In genomic region chr13:27643334-27644158, GRCh38 we compare ENCODE assay signal across 19 cellular contexts. TPM values are rescaled to one million over a fixed set of nuclear protein-coding genes. Genes with fewer than 3 reads are reported as not detected.
DNase-seq lines count a peak whose midpoint lies in the region; ATAC-seq and TF ChIP-seq lines count a peak whose summit lies in the region.
"Had no signal": no experiment of that assay in that cellular context is flagged by ENCODE, and none has a peak within 500 bp of the region (broad histone marks: within the 10 kb centered on the region; RNA-seq: fewer than 3 reads in every experiment).

No MANE protein-coding gene starts in this region.

- WGBS in spleen, 5 donors, result 76 to 81% (median 81%) methylated on average over 5 of the region's 5 CpGs

- H3K4me1 ChIP-seq in RWPE2 (ENCODE audit: insufficient read depth, poor library complexity, severe bottlenecking) (peaks cover 45% of the 10 kb centered on the region), spleen (peaks cover 0 to 43% (median 15%) of the 10 kb centered on the region in 6 donors)

- TF ChIP-seq CTCF in AG10803 (conservative IDR thresholded peaks at IDR 0.05; ENCODE audit: low read length) (no peak), RWPE2 (IDR thresholded peaks at IDR 0.05; ENCODE audit: poor library complexity, severe bottlenecking) (no peak), nephron (IDR thresholded peaks at IDR 0.05; ENCODE audit: unreplicated experiment in 3 of 3) (no peak), spleen (IDR thresholded peaks at IDR 0.05 in 8 of 11, conservative IDR thresholded peaks at IDR 0.05 in 3 of 11) (no peak)

- H3K36me3 ChIP-seq in RWPE2 (ENCODE audit: low read depth) (peaks cover 24% of the 10 kb centered on the region), spleen (peaks cover 0 to 6% (median 4%) of the 10 kb centered on the region in 6 donors)
- H3K36me3 ChIP-seq: HAP-1 had no signal

- intact Hi-C loops in spleen (cut with DNase I; ENCODE audit: low total_unique reads), result no loop called here

- H3K27ac ChIP-seq in RWPE2 (ENCODE audit: poor library complexity, severe bottlenecking) (peak overlapping the region; percentile 58), spleen (no peak overlapping the region)

- H3K36me3 Mint-ChIP-seq in nephron (ENCODE audit: low read depth) (peaks cover 15% of the 10 kb centered on the region), immature natural killer cell (peaks cover 3 to 9% (median 5%) of the 10 kb centered on the region in 3 donors)

- H3K4me3 ChIP-seq in AG10803 (ENCODE audit: low read length), result no peak overlapping the region
- H3K4me3 ChIP-seq in RWPE2 (ENCODE audit: severe bottlenecking), result no peak overlapping the region
- H3K4me3 ChIP-seq in spleen, result no peak overlapping the region
- H3K4me3 ChIP-seq: HAP-1 had no signal

- no peak overlapping the region for H3K4me3 Mint-ChIP-seq in nephron
- H3K4me3 Mint-ChIP-seq in immature natural killer cell, result no peak overlapping the region
- H3K4me3 Mint-ChIP-seq: activated CD4-positive, alpha-beta memory T cell treated with anti-CD3 and anti-CD28 coated beads for 36 hours; activated naive CD8-positive, alpha-beta T cell treated with anti-CD3 and anti-CD28 coated beads, Interleukin-2, amount 10 ng/mL, durations not matched to agents 7 days and 5 days; stimulated activated naive CD8-positive, alpha-beta T cell treated with anti-CD3 and anti-CD28 coated beads, Interleukin-15, Interleukin-2, amounts not matched to agents 100 ng/mL and 50 ng/mL, for 24 hours; T-cell had no signal

- no peak for ATAC-seq in RWPE2 (ENCODE audit: low read depth)
- no peak for ATAC-seq in GM19455 (IDR thresholded peaks at IDR 0.05; ENCODE audit: unreplicated experiment)
- ATAC-seq: T-cell had no signal

- peaks cover 4% of the 10 kb centered on the region for H3K9me3 Mint-ChIP-seq in nephron
- H3K9me3 Mint-ChIP-seq in immature natural killer cell, result no peaks in the 10 kb centered on the region
- H3K9me3 Mint-ChIP-seq: activated CD4-positive, alpha-beta memory T cell treated with anti-CD3 and anti-CD28 coated beads for 36 hours; T-cell had no signal

- no peaks in the 10 kb centered on the region for H3K27me3 ChIP-seq in RWPE2 (ENCODE audit: insufficient read depth, poor library complexity, severe bottlenecking)
- no peaks in the 10 kb centered on the region for H3K27me3 ChIP-seq in spleen (replicated peaks in 1 of 7)

- H3K4me1 Mint-ChIP-seq in nephron, result peaks cover 59% of the 10 kb centered on the region
- peaks cover 34 to 83% of the 10 kb centered on the region in 2 donors for H3K4me1 Mint-ChIP-seq in immature natural killer cell

- no peaks in the 10 kb centered on the region for H3K9me3 ChIP-seq in RWPE2 (ENCODE audit: severe bottlenecking)
- H3K9me3 ChIP-seq in spleen, result peaks cover 0 to 6% (median 0%) of the 10 kb centered on the region in 8 donors
- H3K9me3 ChIP-seq: HAP-1 had no signal

- no peaks in the 10 kb centered on the region for H3K27me3 Mint-ChIP-seq in nephron (ENCODE audit: low read depth)
- H3K27me3 Mint-ChIP-seq in immature natural killer cell (ENCODE audit: low read depth in 3 of 3), result no peaks in the 10 kb centered on the region
- H3K27me3 Mint-ChIP-seq: activated CD4-positive, alpha-beta memory T cell treated with anti-CD3 and anti-CD28 coated beads for 36 hours; activated naive CD8-positive, alpha-beta T cell treated with anti-CD3 and anti-CD28 coated beads, Interleukin-2, amount 10 ng/mL, durations not matched to agents 7 days and 5 days; stimulated activated naive CD8-positive, alpha-beta T cell treated with anti-CD3 and anti-CD28 coated beads, Interleukin-15, Interleukin-2, amounts not matched to agents 100 ng/mL and 50 ng/mL, for 24 hours; T-cell had no signal

- TF ChIP-seq POLR2A in erythroblast (IDR thresholded peaks at IDR 0.05; ENCODE audit: low read length) (peak; percentile 25), spleen (IDR thresholded peaks at IDR 0.05) (no peak)

- DNase-seq in AG10803 (ENCODE audit: low read depth) (peak; percentile 13), RWPE2 (ENCODE audit: low spot score) (no peak), erythroblast (lab: John Stamatoyannopoulos, UW) (peak; percentile 63 to 66), immature natural killer cell (no peak), activated gamma-delta T cell (lab: John Stamatoyannopoulos, UW) (no peak), spleen (no peak)
- DNase-seq: activated CD4-positive, alpha-beta memory T cell treated with anti-CD3 and anti-CD28 coated beads for 36 hours; activated naive CD8-positive, alpha-beta T cell treated with anti-CD3 and anti-CD28 coated beads, Interleukin-2, amount 10 ng/mL, durations not matched to agents 7 days and 5 days; effector CD4-positive, alpha-beta T cell; left cardiac atrium; midbrain; NCI-H2081 treated with DMSO at 0.1 percent for 48 hours; NCI-H510A treated with DMSO at 0.1 percent for 48 hours; retina; T-cell had no signal

- peak overlapping the region in 2 of 3 experiments; percentile 55 to 77 for H3K27ac Mint-ChIP-seq in nephron
- H3K27ac Mint-ChIP-seq in immature natural killer cell, result peak overlapping the region in 1 of 6 donors; percentile 13
- H3K27ac Mint-ChIP-seq: activated naive CD8-positive, alpha-beta T cell treated with anti-CD3 and anti-CD28 coated beads, Interleukin-2, amount 10 ng/mL, durations not matched to agents 7 days and 5 days; stimulated activated naive CD8-positive, alpha-beta T cell treated with anti-CD3 and anti-CD28 coated beads, Interleukin-15, Interleukin-2, amounts not matched to agents 100 ng/mL and 50 ng/mL, for 24 hours; T-cell had no signal

RNA-seq across cellular contexts. Expression of gene POLR1D, which starts 21.9 kb away (rescaled TPM):
- polyA plus RNA-seq in immature natural killer cell (100 to 1,000 TPM in 1 of 3 donors, 10 to 100 TPM in 2; 66.9 to 109 (median 87.7) TPM), spleen (100 to 1,000 TPM; 103 to 134 (median 117) TPM)
- total RNA-seq in spleen, result 100 to 1,000 TPM in 3 of 7 donors, 10 to 100 TPM in 4; 64.2 to 115 (median 94.2) TPM

RNA-seq across cellular contexts. Expression of gene LNX2, which starts 23.2 kb away (rescaled TPM):
- polyA plus RNA-seq in immature natural killer cell, result 1 to 10 TPM; 1.5 to 4.0 (median 2.8) TPM
- total RNA-seq in spleen, result 1 to 10 TPM; 6.5 to 8.8 (median 6.8) TPM
- 1 to 10 TPM; 1.8 to 3.0 (median 2.7) TPM for polyA plus RNA-seq in spleen

Comparison
In these comparisons a context has a peak if more than half of its experiments do, and no peak if none do; other contexts are left out.
1. DNase-seq: peak in AG10803 (single experiment) and erythroblast (2 of 2); none in RWPE2 (single experiment), immature natural killer cell (0 of 3), activated gamma-delta T cell (single experiment) and spleen (single experiment).